27 cellular contexts compared by ENCODE assay signal in the genomic region with DNA sequence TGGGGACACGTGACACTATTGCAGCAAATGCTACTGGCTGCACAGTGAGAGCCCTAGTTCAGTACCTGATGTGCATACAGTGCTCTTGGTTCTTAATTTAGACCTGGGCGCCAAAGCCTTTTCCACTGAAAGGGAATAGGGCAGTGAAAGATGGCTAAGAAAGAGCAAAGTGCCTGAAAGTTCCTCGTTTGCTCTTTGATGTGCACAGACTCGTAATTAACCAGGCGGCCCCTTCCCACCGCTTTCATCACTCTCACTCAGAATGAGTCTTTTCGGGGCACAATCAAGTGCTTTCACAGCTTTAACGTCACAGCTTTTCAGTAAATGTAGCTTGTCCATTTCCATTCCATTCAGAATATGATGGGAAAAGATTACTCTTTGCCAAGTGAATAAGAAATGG.
"Had no signal": no experiment of that assay in that cellular context is flagged by ENCODE, and none has a peak within 500 bp of the region (broad histone marks: within the 10 kb centered on the region; RNA-seq: fewer than 3 reads in every experiment).

No MANE protein-coding gene starts in this region.

- H3K9me3 ChIP-seq: neutrophil, pancreas, prostate gland, right lobe of liver, sigmoid colon, stomach, thoracic aorta, thyroid gland, tibial nerve, upper lobe of left lung, uterus had no signal

- DNase-seq: naive thymus-derived CD4-positive, alpha-beta T cell; natural killer cell; nucleus accumbens; pancreas; retina; right cardiac atrium; right lobe of liver; sigmoid colon; small intestine; stimulated activated CD4-positive, alpha-beta T cell treated with anti-CD3 and anti-CD28 coated beads, Interleukin-15, amount 100 ng/mL, for 24 hours; stimulated activated CD4-positive, alpha-beta T cell treated with anti-CD3 and anti-CD28 coated beads, Interleukin-2, amount 100 ng/mL, for 24 hours; stimulated activated CD4-positive, alpha-beta T cell treated with anti-CD3 and anti-CD28 coated beads, Interleukin-2, amount 100 ng/mL, for 48 hours; stimulated activated CD4-positive, alpha-beta T cell treated with anti-CD3 and anti-CD28 coated beads, Interleukin-4, amount 100 ng/mL, for 24 hours; stimulated activated naive B cell treated with anti-CD40 and anti-IgM and Interleukin-4, amounts not matched to agents 10 μg/mL and 1 μg/mL and 100 μg/mL, for 72 hours; stimulated activated naive CD4-positive, alpha-beta T cell treated with Interleukin-2 at 50 U/mL for 16 hours; stomach; thyroid gland; trophoblast cell; upper lobe of left lung; uterus had no signal

- H3K4me3 ChIP-seq: pancreas, prostate gland, right lobe of liver, sigmoid colon, stomach, thoracic aorta, thyroid gland, tibial nerve, upper lobe of left lung, uterus had no signal

- ATAC-seq: naive thymus-derived CD4-positive, alpha-beta T cell; natural killer cell; pancreas; right cardiac atrium; right lobe of liver; stimulated activated effector memory CD8-positive, alpha-beta T cell treated with anti-CD3 and anti-CD28 coated beads, Interleukin-12 subunit alpha, Interleukin-12 subunit beta, amount 100 ng/mL, for 72 hours; stimulated activated naive B cell treated with anti-CD40 and anti-IgM and Interleukin-4, amounts not matched to agents 10 μg/mL and 1 μg/mL and 100 μg/mL, for 72 hours had no signal

- H3K27ac Mint-ChIP-seq: naive thymus-derived CD4-positive, alpha-beta T cell; natural killer cell; nephron; stimulated activated effector memory CD8-positive, alpha-beta T cell treated with anti-CD3 and anti-CD28 coated beads, Interleukin-12 subunit alpha, Interleukin-12 subunit beta, amount 100 ng/mL, for 72 hours; stimulated activated naive B cell treated with anti-CD40 and anti-IgM and Interleukin-4, amounts not matched to agents 10 μg/mL and 1 μg/mL and 100 μg/mL, for 72 hours; stimulated activated naive CD8-positive, alpha-beta T cell treated with anti-CD3 and anti-CD28 coated beads, Interleukin-15, Interleukin-2, amounts not matched to agents 100 ng/mL and 50 ng/mL, for 24 hours had no signal

- H3K4me3 Mint-ChIP-seq: naive thymus-derived CD4-positive, alpha-beta T cell; natural killer cell; nephron; stimulated activated effector memory CD8-positive, alpha-beta T cell treated with anti-CD3 and anti-CD28 coated beads, Interleukin-12 subunit alpha, Interleukin-12 subunit beta, amount 100 ng/mL, for 72 hours; stimulated activated naive B cell treated with anti-CD40 and anti-IgM and Interleukin-4, amounts not matched to agents 10 μg/mL and 1 μg/mL and 100 μg/mL, for 72 hours; stimulated activated naive CD8-positive, alpha-beta T cell treated with anti-CD3 and anti-CD28 coated beads, Interleukin-15, Interleukin-2, amounts not matched to agents 100 ng/mL and 50 ng/mL, for 24 hours had no signal

- H3K36me3 ChIP-seq: neutrophil, pancreas, prostate gland, right lobe of liver, sigmoid colon, stomach, thoracic aorta, thyroid gland, tibial nerve, upper lobe of left lung, uterus had no signal

- H3K27me3 ChIP-seq: neutrophil, pancreas, right lobe of liver, sigmoid colon, stomach, thyroid gland, tibial nerve, upper lobe of left lung, uterus had no signal

- H3K4me1 ChIP-seq: pancreas, prostate gland, right lobe of liver, sigmoid colon, stomach, thyroid gland, uterus had no signal

- H3K9me3 Mint-ChIP-seq: natural killer cell; stimulated activated effector memory CD8-positive, alpha-beta T cell treated with anti-CD3 and anti-CD28 coated beads, Interleukin-12 subunit alpha, Interleukin-12 subunit beta, amount 100 ng/mL, for 72 hours; stimulated activated naive B cell treated with anti-CD40 and anti-IgM and Interleukin-4, amounts not matched to agents 10 μg/mL and 1 μg/mL and 100 μg/mL, for 72 hours had no signal

- H3K27ac ChIP-seq: neutrophil, pancreas, prostate gland, right lobe of liver, sigmoid colon, stomach, thoracic aorta, thyroid gland, tibial nerve, upper lobe of left lung, uterus had no signal

- FAIRE-seq: pancreas, small intestine had no signal

- H3K4me1 Mint-ChIP-seq: naive thymus-derived CD4-positive, alpha-beta T cell; natural killer cell; stimulated activated effector memory CD8-positive, alpha-beta T cell treated with anti-CD3 and anti-CD28 coated beads, Interleukin-12 subunit alpha, Interleukin-12 subunit beta, amount 100 ng/mL, for 72 hours had no signal

- H3K36me3 Mint-ChIP-seq: naive thymus-derived CD4-positive, alpha-beta T cell; natural killer cell; stimulated activated effector memory CD8-positive, alpha-beta T cell treated with anti-CD3 and anti-CD28 coated beads, Interleukin-12 subunit alpha, Interleukin-12 subunit beta, amount 100 ng/mL, for 72 hours; stimulated activated naive B cell treated with anti-CD40 and anti-IgM and Interleukin-4, amounts not matched to agents 10 μg/mL and 1 μg/mL and 100 μg/mL, for 72 hours had no signal
